29 cellular contexts compared by ENCODE assay signal in genomic region chr1:17802164-17802563, GRCh38. TPM values are rescaled to one million over a fixed set of nuclear protein-coding genes. Genes with fewer than 3 reads are reported as not detected.
A peak's percentile ranks its signal among the peaks of the same experiment; 100 is the strongest.
DNase-seq lines count a peak whose midpoint lies in the region; ATAC-seq, FAIRE-seq and TF ChIP-seq lines count a peak whose summit lies in the region.
"Had no signal": no experiment of that assay in that cellular context is flagged by ENCODE, and none has a peak within 500 bp of the region (broad histone marks: within the 10 kb centered on the region; RNA-seq: fewer than 3 reads in every experiment).

No MANE protein-coding gene starts in this region.

- H3K36me3 ChIP-seq in astrocyte (ENCODE audit: insufficient read depth, low read length), result no peaks in the 10 kb centered on the region
- no peaks in the 10 kb centered on the region for H3K36me3 ChIP-seq in CD4-positive, alpha-beta memory T cell (ENCODE audit: insufficient read depth, low read length)
- H3K36me3 ChIP-seq: BLaER1, left ventricle myocardium inferior, transverse colon had no signal

- H4K20me1 ChIP-seq in astrocyte (ENCODE audit: insufficient read depth, low read length), result no peaks in the 10 kb centered on the region
- H4K20me1 ChIP-seq: BLaER1 had no signal

- CTCF ChIA-PET in activated CD4-positive, alpha-beta T cell treated with anti-CD3 and anti-CD28 coated beads, Interleukin-2, amount 10 ng/mL, durations not matched to agents 7 days and 5 days (lab: Charles Lee), result no interaction called here
- CTCF ChIA-PET in activated CD4-positive, alpha-beta T cell treated with anti-CD3 and anti-CD28 coated beads for 36 hours (lab: Charles Lee), result no interaction called here
- CTCF ChIA-PET in CD4-positive, alpha-beta memory T cell (lab: Charles Lee; ENCODE audit: partially characterized antibody), result no interaction called here

- no peak overlapping the region for H3K9ac ChIP-seq in astrocyte (ENCODE audit: low read length)
- H3K9ac ChIP-seq: BLaER1 had no signal

- no peak overlapping the region for H2AFZ ChIP-seq in astrocyte (ENCODE audit: low read depth, low read length)

- no peak overlapping the region for H3K4me3 ChIP-seq in astrocyte (ENCODE audit: insufficient read depth, low read depth, low read length)
- no peak overlapping the region for H3K4me3 ChIP-seq in CD4-positive, alpha-beta memory T cell (ENCODE audit: low read length in 2 of 2)
- H3K4me3 ChIP-seq: BLaER1, left ventricle myocardium inferior, skin epidermis, transverse colon had no signal

- peaks cover 2% of the 10 kb centered on the region for H3K4me1 ChIP-seq in astrocyte (ENCODE audit: insufficient read depth, low read length)
- H3K4me1 ChIP-seq in CD4-positive, alpha-beta memory T cell (ENCODE audit: insufficient read depth, low read length), result no peaks in the 10 kb centered on the region
- H3K4me1 ChIP-seq: left ventricle myocardium inferior had no signal

- POLR2A ChIA-PET in activated CD4-positive, alpha-beta T cell treated with anti-CD3 and anti-CD28 coated beads, Interleukin-2, amount 10 ng/mL, durations not matched to agents 7 days and 5 days (lab: Charles Lee), result no interaction called here
- POLR2A ChIA-PET in activated CD4-positive, alpha-beta T cell treated with anti-CD3 and anti-CD28 coated beads for 36 hours (lab: Charles Lee), result no interaction called here
- POLR2A ChIA-PET in CD4-positive, alpha-beta memory T cell (lab: Charles Lee; ENCODE audit: partially characterized antibody), result no interaction called here

- peak overlapping the region; percentile 50 for H3K27ac Mint-ChIP-seq in activated CD4-positive, alpha-beta T cell treated with anti-CD3 and anti-CD28 coated beads, Interleukin-2, amount 10 ng/mL, durations not matched to agents 7 days and 5 days
- no peak overlapping the region for H3K27ac Mint-ChIP-seq in activated CD4-positive, alpha-beta T cell treated with anti-CD3 and anti-CD28 coated beads for 36 hours
- H3K27ac Mint-ChIP-seq in astrocyte (ENCODE audit: unreplicated experiment), result peak overlapping the region; percentile 48
- peak overlapping the region in 1 of 7 donors; percentile 42 for H3K27ac Mint-ChIP-seq in CD4-positive, alpha-beta memory T cell
- no peak overlapping the region for H3K27ac Mint-ChIP-seq in T-helper 2 cell treated with Interferon-gamma antibody and Interleukin-4, amounts not matched to agents 5 μg/mL and 100 μg/mL, for 36 hours
- H3K27ac Mint-ChIP-seq: nephron; stimulated activated naive CD8-positive, alpha-beta T cell treated with anti-CD3 and anti-CD28 coated beads, Interleukin-15, amount 100 ng/mL, for 72 hours had no signal

- intact Hi-C loops in activated CD4-positive, alpha-beta T cell treated with anti-CD3 and anti-CD28 coated beads for 36 hours (cut with DNase I, micrococcal nuclease), result no loop called here
- intact Hi-C loops in CD4-positive, alpha-beta memory T cell (cut with micrococcal nuclease), result no loop called here

- no peak for TF ChIP-seq CTCF in astrocyte (IDR thresholded peaks at IDR 0.05; ENCODE audit: insufficient read depth, low read depth, low read length)

- no peaks in the 10 kb centered on the region for H3K79me2 ChIP-seq in astrocyte (ENCODE audit: insufficient read depth, low read length)

- H3K4me3 Mint-ChIP-seq in activated CD4-positive, alpha-beta T cell treated with anti-CD3 and anti-CD28 coated beads, Interleukin-2, amount 10 ng/mL, durations not matched to agents 7 days and 5 days, result no peak overlapping the region
- H3K4me3 Mint-ChIP-seq in activated CD4-positive, alpha-beta T cell treated with anti-CD3 and anti-CD28 coated beads for 36 hours, result no peak overlapping the region
- H3K4me3 Mint-ChIP-seq in astrocyte (ENCODE audit: unreplicated experiment), result no peak overlapping the region
- no peak overlapping the region for H3K4me3 Mint-ChIP-seq in CD4-positive, alpha-beta memory T cell
- H3K4me3 Mint-ChIP-seq in T-helper 2 cell treated with Interferon-gamma antibody and Interleukin-4, amounts not matched to agents 5 μg/mL and 100 μg/mL, for 36 hours, result no peak overlapping the region
- H3K4me3 Mint-ChIP-seq: nephron; stimulated activated naive CD8-positive, alpha-beta T cell treated with anti-CD3 and anti-CD28 coated beads, Interleukin-15, amount 100 ng/mL, for 72 hours had no signal

- no peak for DNase-seq in activated CD4-positive, alpha-beta T cell treated with anti-CD3 and anti-CD28 coated beads, Interleukin-2, amount 10 ng/mL, durations not matched to agents 7 days and 5 days
- no peak for DNase-seq in activated CD4-positive, alpha-beta T cell treated with anti-CD3 and anti-CD28 coated beads for 36 hours
- DNase-seq in astrocyte (ENCODE audit: low read depth) (peak; percentile 28), hepatic stellate cell (ENCODE audit: low spot score) (peak; percentile 35)
- DNase-seq in activated CD8-positive, alpha-beta memory T cell treated with anti-CD3 and anti-CD28 coated beads, Interleukin-2, amount 50 U/mL, for 48 hours, result no peak
- DNase-seq in CD4-positive, alpha-beta memory T cell, result no peak
- DNase-seq in T-helper 2 cell treated with Interferon-gamma antibody and Interleukin-4, amounts not matched to agents 5 μg/mL and 100 μg/mL, for 36 hours (ENCODE audit: low spot score), result no peak
- DNase-seq: 8988T; activated CD8-positive, alpha-beta memory T cell treated with anti-CD3 and anti-CD28 coated beads, Interleukin-2, amount 50 U/mL, for 4 hours; activated gamma-delta T cell; amniotic stem cell; central memory CD4-positive, alpha-beta T cell; erythroblast; glutamatergic neuron; left ventricle myocardium inferior; midbrain; NCI-H1694 treated with DMSO at 0.1 percent for 48 hours; NCI-H82; posterior cingulate gyrus; SHP77 treated with DMSO at 0.1 percent for 48 hours; stimulated activated CD4-positive, alpha-beta T cell treated with anti-CD3 and anti-CD28 coated beads, Interleukin-2, amount 100 ng/mL, for 24 hours; stimulated activated naive CD8-positive, alpha-beta T cell treated with anti-CD3 and anti-CD28 coated beads, Interleukin-15, amount 100 ng/mL, for 72 hours; transverse colon had no signal

- no peak overlapping the region for H3K27ac ChIP-seq in astrocyte (ENCODE audit: low read depth, low read length)
- no peak overlapping the region for H3K27ac ChIP-seq in CD4-positive, alpha-beta memory T cell (ENCODE audit: low read depth, low read length)
- H3K27ac ChIP-seq: BLaER1, left ventricle myocardium inferior, skin epidermis, transverse colon had no signal

- no peak for FAIRE-seq in astrocyte (lab: Jason Lieb, UNC)
- FAIRE-seq: GM18507 had no signal

- no peak overlapping the region for H3K4me2 ChIP-seq in astrocyte (ENCODE audit: low read length)
- H3K4me2 ChIP-seq: BLaER1 had no signal

- no peaks in the 10 kb centered on the region for H3K9me3 ChIP-seq in astrocyte (ENCODE audit: insufficient read depth, low read depth, low read length)
- H3K9me3 ChIP-seq in CD4-positive, alpha-beta memory T cell (ENCODE audit: control insufficient read depth in 1 of 2, low read length in 2 of 2), result no peaks in the 10 kb centered on the region
- H3K9me3 ChIP-seq: left ventricle myocardium inferior, transverse colon had no signal

- no peak for ATAC-seq in activated CD4-positive, alpha-beta T cell treated with anti-CD3 and anti-CD28 coated beads for 36 hours
- ATAC-seq in esophagus mucosa, result no peak
- ATAC-seq: stimulated activated naive CD8-positive, alpha-beta T cell treated with anti-CD3 and anti-CD28 coated beads, Interleukin-15, amount 100 ng/mL, for 72 hours had no signal

- H3K4me1 Mint-ChIP-seq in activated CD4-positive, alpha-beta T cell treated with anti-CD3 and anti-CD28 coated beads, Interleukin-2, amount 10 ng/mL, durations not matched to agents 7 days and 5 days, result peaks cover 7% of the 10 kb centered on the region
- H3K4me1 Mint-ChIP-seq in activated CD4-positive, alpha-beta T cell treated with anti-CD3 and anti-CD28 coated beads for 36 hours, result no peaks in the 10 kb centered on the region
- peaks cover 2% of the 10 kb centered on the region for H3K4me1 Mint-ChIP-seq in astrocyte (ENCODE audit: low read depth, unreplicated experiment)
- peaks cover 0 to 7% (median 3%) of the 10 kb centered on the region in 4 donors for H3K4me1 Mint-ChIP-seq in CD4-positive, alpha-beta memory T cell
- H3K4me1 Mint-ChIP-seq in T-helper 2 cell treated with Interferon-gamma antibody and Interleukin-4, amounts not matched to agents 5 μg/mL and 100 μg/mL, for 36 hours (ENCODE audit: low read depth), result no peaks in the 10 kb centered on the region
- H3K4me1 Mint-ChIP-seq: stimulated activated naive CD8-positive, alpha-beta T cell treated with anti-CD3 and anti-CD28 coated beads, Interleukin-15, amount 100 ng/mL, for 72 hours had no signal

- peaks cover 4% of the 10 kb centered on the region for H3K27me3 ChIP-seq in astrocyte (ENCODE audit: insufficient read depth, low read length)
- no peaks in the 10 kb centered on the region for H3K27me3 ChIP-seq in CD4-positive, alpha-beta memory T cell (ENCODE audit: insufficient read depth, low read length)
- H3K27me3 ChIP-seq: BLaER1, transverse colon had no signal

- H3K9me3 Mint-ChIP-seq in activated CD4-positive, alpha-beta T cell treated with anti-CD3 and anti-CD28 coated beads, Interleukin-2, amount 10 ng/mL, durations not matched to agents 7 days and 5 days, result peaks cover 6% of the 10 kb centered on the region
- H3K9me3 Mint-ChIP-seq in activated CD4-positive, alpha-beta T cell treated with anti-CD3 and anti-CD28 coated beads for 36 hours (ENCODE audit: low read depth), result no peaks in the 10 kb centered on the region
- H3K9me3 Mint-ChIP-seq in astrocyte (ENCODE audit: unreplicated experiment), result no peaks in the 10 kb centered on the region
- H3K9me3 Mint-ChIP-seq in CD4-positive, alpha-beta memory T cell, result peaks cover 0 to 5% (median 0%) of the 10 kb centered on the region in 8 donors
- H3K9me3 Mint-ChIP-seq in T-helper 2 cell treated with Interferon-gamma antibody and Interleukin-4, amounts not matched to agents 5 μg/mL and 100 μg/mL, for 36 hours, result peaks cover 3% of the 10 kb centered on the region
- H3K9me3 Mint-ChIP-seq: nephron had no signal

- no peaks in the 10 kb centered on the region for H3K27me3 Mint-ChIP-seq in activated CD4-positive, alpha-beta T cell treated with anti-CD3 and anti-CD28 coated beads, Interleukin-2, amount 10 ng/mL, durations not matched to agents 7 days and 5 days
- peaks cover 25% of the 10 kb centered on the region for H3K27me3 Mint-ChIP-seq in activated CD4-positive, alpha-beta T cell treated with anti-CD3 and anti-CD28 coated beads for 36 hours
- peaks cover 28% of the 10 kb centered on the region for H3K27me3 Mint-ChIP-seq in astrocyte (ENCODE audit: low read depth, unreplicated experiment)
- H3K27me3 Mint-ChIP-seq in CD4-positive, alpha-beta memory T cell, result peaks cover 9 to 11% of the 10 kb centered on the region in 2 donors
- H3K27me3 Mint-ChIP-seq in T-helper 2 cell treated with Interferon-gamma antibody and Interleukin-4, amounts not matched to agents 5 μg/mL and 100 μg/mL, for 36 hours (ENCODE audit: low read depth), result no peaks in the 10 kb centered on the region

- H3K36me3 Mint-ChIP-seq in activated CD4-positive, alpha-beta T cell treated with anti-CD3 and anti-CD28 coated beads, Interleukin-2, amount 10 ng/mL, durations not matched to agents 7 days and 5 days (ENCODE audit: low read depth), result no peaks in the 10 kb centered on the region
- no peaks in the 10 kb centered on the region for H3K36me3 Mint-ChIP-seq in activated CD4-positive, alpha-beta T cell treated with anti-CD3 and anti-CD28 coated beads for 36 hours (ENCODE audit: low read depth)
- no peaks in the 10 kb centered on the region for H3K36me3 Mint-ChIP-seq in astrocyte (ENCODE audit: low read depth, unreplicated experiment)
- no peaks in the 10 kb centered on the region for H3K36me3 Mint-ChIP-seq in CD4-positive, alpha-beta memory T cell
- no peaks in the 10 kb centered on the region for H3K36me3 Mint-ChIP-seq in T-helper 2 cell treated with Interferon-gamma antibody and Interleukin-4, amounts not matched to agents 5 μg/mL and 100 μg/mL, for 36 hours (ENCODE audit: low read depth)

RNA-seq across cellular contexts. Expression of gene ACTL8, which starts 47.0 kb away (rescaled TPM):
- total RNA-seq in activated CD4-positive, alpha-beta T cell treated with anti-CD3 and anti-CD28 coated beads, Interleukin-2, amount 10 ng/mL, durations not matched to agents 7 days and 5 days, result not detected
- total RNA-seq in activated CD4-positive, alpha-beta T cell treated with anti-CD3 and anti-CD28 coated beads for 36 hours, result under 1 TPM in 1 of 2 experiments, not detected in 1; 0.09 TPM
- total RNA-seq in astrocyte (1.3 and 2.0 TPM in 2 replicates), esophagus mucosa (0.20 TPM)
- not detected for total RNA-seq in CD4-positive, alpha-beta memory T cell
- polyA plus RNA-seq in CD4-positive, alpha-beta memory T cell, result not detected
- total RNA-seq: left ventricle myocardium inferior; T-helper 1 cell treated with Interleukin-12 subunit alpha and Interleukin-12 subunit beta and Interleukin-4 antibody, amounts not matched to agents 30 ng/mL and 1 ng/mL, for 36 hours; transverse colon had no signal

Comparison
In these comparisons a context has a peak if more than half of its experiments do, and no peak if none do; other contexts are left out.
1. H3K27ac Mint-ChIP-seq: peak in activated CD4-positive, alpha-beta T cell treated with anti-CD3 and anti-CD28 coated beads, Interleukin-2, amount 10 ng/mL, durations not matched to agents 7 days and 5 days (single experiment) and astrocyte (single experiment); none in activated CD4-positive, alpha-beta T cell treated with anti-CD3 and anti-CD28 coated beads for 36 hours (single experiment) and T-helper 2 cell treated with Interferon-gamma antibody and Interleukin-4, amounts not matched to agents 5 μg/mL and 100 μg/mL, for 36 hours (single experiment).
2. DNase-seq: peak in astrocyte (single experiment) and hepatic stellate cell (single experiment); none in activated CD4-positive, alpha-beta T cell treated with anti-CD3 and anti-CD28 coated beads, Interleukin-2, amount 10 ng/mL, durations not matched to agents 7 days and 5 days (single experiment), activated CD4-positive, alpha-beta T cell treated with anti-CD3 and anti-CD28 coated beads for 36 hours (single experiment), activated CD8-positive, alpha-beta memory T cell treated with anti-CD3 and anti-CD28 coated beads, Interleukin-2, amount 50 U/mL, for 48 hours (single experiment), CD4-positive, alpha-beta memory T cell (0 of 5) and T-helper 2 cell treated with Interferon-gamma antibody and Interleukin-4, amounts not matched to agents 5 μg/mL and 100 μg/mL, for 36 hours (single experiment).